In genomic region chr3:151971814-151972579, GRCh38 we compare ENCODE assay signal across 18 cellular contexts.
A peak's percentile ranks its signal among the peaks of the same experiment; 100 is the strongest.
DNase-seq lines count a peak whose midpoint lies in the region; ATAC-seq lines count a peak whose summit lies in the region.
"Had no signal": no experiment of that assay in that cellular context is flagged by ENCODE, and none has a peak within 500 bp of the region (broad histone marks: within the 10 kb centered on the region; RNA-seq: fewer than 3 reads in every experiment).

No MANE protein-coding gene starts in this region.

- no peaks in the 10 kb centered on the region for H3K36me3 ChIP-seq in MG63
- H3K36me3 ChIP-seq: heart right ventricle had no signal

- no peak overlapping the region for H3K4me3 ChIP-seq in MG63
- H3K4me3 ChIP-seq: heart right ventricle had no signal

- peak; percentile 62 for DNase-seq in COR-L47 (lab: John Stamatoyannopoulos, UW)
- peak; percentile 37 for DNase-seq in MG63
- DNase-seq in NCI-H774 (lab: John Stamatoyannopoulos, UW) = peak; percentile 58
- peak; percentile 18 to 37 for DNase-seq in left colon
- DNase-seq in RPMI8226 = no peak
- DNase-seq in HPDE6-E6E7 (ENCODE audit: extremely low spot score) = no peak
- DNase-seq in activated CD8-positive, alpha-beta memory T cell treated with anti-CD3 and anti-CD28 coated beads, Interleukin-2, amount 50 U/mL, for 4 hours = no peak
- DNase-seq: activated CD4-positive, CD25-positive, alpha-beta regulatory T cell; activated naive CD8-positive, alpha-beta T cell treated with anti-CD3 and anti-CD28 coated beads for 36 hours; AML-193; DND-41; heart right ventricle; left ventricle myocardium superior; natural killer cell; NCI-H2171; OCI-M1; stimulated activated CD4-positive, alpha-beta T cell treated with anti-CD3 and anti-CD28 coated beads, Interleukin-1b, Interleukin-23, amount 100 ng/mL, for 48 hours had no signal

- peaks cover 7% of the 10 kb centered on the region for H3K9me3 ChIP-seq in MG63

- ATAC-seq in left colon = peak; percentile 88
- ATAC-seq in GM21576 (IDR thresholded peaks at IDR 0.05; ENCODE audit: unreplicated experiment) = no peak
- ATAC-seq: heart right ventricle, left ventricle myocardium superior, natural killer cell had no signal

- H3K27me3 ChIP-seq in MG63 = no peaks in the 10 kb centered on the region
- H3K27me3 ChIP-seq: heart right ventricle had no signal

- intact Hi-C loops in left colon (cut with DNase I, micrococcal nuclease) = no loop called here

Comparison
In these comparisons a context has a peak if more than half of its experiments do, and no peak if none do; other contexts are left out.
1. DNase-seq: peak in COR-L47 (single experiment), MG63 (single experiment), NCI-H774 (single experiment) and left colon (2 of 2); none in RPMI8226 (single experiment), HPDE6-E6E7 (single experiment) and activated CD8-positive, alpha-beta memory T cell treated with anti-CD3 and anti-CD28 coated beads, Interleukin-2, amount 50 U/mL, for 4 hours (single experiment).